Comparison of ENCODE assay signal across 9 cellular contexts in genomic region chr6:31122803-31123706, GRCh38. TPM values are rescaled to one million over a fixed set of nuclear protein-coding genes. Genes with fewer than 3 reads are reported as not detected.
A peak's percentile ranks its signal among the peaks of the same experiment; 100 is the strongest.
DNase-seq lines count a peak whose midpoint lies in the region; ATAC-seq, FAIRE-seq and TF ChIP-seq lines count a peak whose summit lies in the region.
"Had no signal": no experiment of that assay in that cellular context is flagged by ENCODE, and none has a peak within 500 bp of the region (broad histone marks: within the 10 kb centered on the region; RNA-seq: fewer than 3 reads in every experiment).

No MANE protein-coding gene starts in this region.

- POLR2A ChIA-PET in HEK293 (lab: Yijun Ruan, JAX) (no interaction called here), GM12878 (lab: Charles Lee) (no interaction called here)

- no peak overlapping the region for H3K4me3 ChIP-seq in HEK293 (ENCODE audit: low read depth, low read length)
- no peak overlapping the region for H3K4me3 ChIP-seq in GM12878
- H3K4me3 ChIP-seq in skin epidermis: no peak overlapping the region
- no peak overlapping the region for H3K4me3 ChIP-seq in lower leg skin (ENCODE audit: low read depth, poor library complexity, severe bottlenecking)

- H3K36me3 ChIP-seq in HEK293 (ENCODE audit: control insufficient read depth in 2 of 2, insufficient read depth in 1 of 2, low read length in 2 of 2): no peaks in the 10 kb centered on the region
- H3K36me3 ChIP-seq in GM12878 (ENCODE audit: control insufficient read depth in 2 of 2, insufficient read depth in 2 of 2, low read length in 1 of 2): no peaks in the 10 kb centered on the region

- SMC1A ChIA-PET in GM12878 (lab: Charles Lee; ENCODE audit: uncharacterized antibody, unreplicated experiment): no interaction called here

- TF ChIP-seq EP300 in GM12878 (IDR thresholded peaks at IDR 0.05; ENCODE audit: borderline replicate concordance in 1 of 2, control insufficient read depth in 1 of 2, low read depth in 2 of 2, low read length in 2 of 2): no peak

- intact Hi-C loops in GM12878 (cut with micrococcal nuclease; ENCODE audit: unreplicated experiment) (no loop called here), lower leg skin (cut with DNase I; ENCODE audit: low total_unique reads) (no loop called here)

- no peaks in the 10 kb centered on the region for H3K9me3 ChIP-seq in HEK293 (ENCODE audit: control insufficient read depth, insufficient read depth, low read depth, low read length)
- H3K9me3 ChIP-seq in GM12878 (replicated peaks; ENCODE audit: control insufficient read depth, insufficient read depth, low read length): no peaks in the 10 kb centered on the region

- no peak overlapping the region for H2AFZ ChIP-seq in GM12878 (ENCODE audit: control insufficient read depth, low read depth, low read length)

- H3K27me3 ChIP-seq in GM12878 (replicated peaks in 1 of 2; ENCODE audit: control insufficient read depth in 2 of 2, insufficient read depth in 2 of 2, low read length in 1 of 2): peaks cover 2 to 3% of the 10 kb centered on the region in 2 experiments; a peak in 3 of 4 replicates

- no peak for TF ChIP-seq POLR2A in GM12878 (IDR thresholded peaks at IDR 0.05; ENCODE audit: low read depth, low read length)
- TF ChIP-seq POLR2A in lower leg skin (IDR thresholded peaks at IDR 0.05): no peak

- WGBS in GM12878 (ENCODE audit: insufficient coverage, insufficient replicate concordance, low lambda C conversion rate, missing lambda C conversion rate): 21% methylated on average over 16 of the region's 16 CpGs
- 40 to 49% methylated on average over 16 of the region's 16 CpGs for WGBS in lower leg skin, 2 donors

- DNase-seq in GM12878 (ENCODE audit: low read depth, low spot score): no peak
- peak in 35 of 51 donors; percentile 4 to 71 (median 37) for DNase-seq in hypothalamus (lab: John Stamatoyannopoulos, UW)
- no peak for DNase-seq in lower leg skin (ENCODE audit: low spot score in 2 of 2)
- DNase-seq: NCI-H1092 had no signal

- ATAC-seq in GM12878 (peak; percentile 14; the same call in 1 of the 3 replicates), GM19324 (IDR thresholded peaks at IDR 0.05; ENCODE audit: low FRiP score, unreplicated experiment) (no peak), GM18867 (IDR thresholded peaks at IDR 0.05; ENCODE audit: unreplicated experiment) (no peak), HG03342 (IDR thresholded peaks at IDR 0.05; ENCODE audit: unreplicated experiment) (no peak)

- H3K79me2 ChIP-seq in GM12878 (ENCODE audit: control insufficient read depth, insufficient read depth, low read length): no peaks in the 10 kb centered on the region

- no peak overlapping the region for H3K27ac ChIP-seq in HEK293 (ENCODE audit: extremely low read depth, low read depth, low read length)
- H3K27ac ChIP-seq in GM12878 (ENCODE audit: control insufficient read depth, insufficient read depth): no peak overlapping the region
- H3K27ac ChIP-seq in skin epidermis: peak overlapping the region in 13 of 21 experiments; percentile 4 to 69 (median 45)

- TF ChIP-seq CTCF in HEK293 (tag by site-specific recombination; IDR thresholded peaks at IDR 0.05) (no peak), GM12878 (IDR thresholded peaks at IDR 0.05 in 2 of 3, conservative IDR thresholded peaks at IDR 0.05 in 1 of 3; ENCODE audit: control insufficient read depth in 2 of 3, extremely low read depth in 1 of 3, insufficient read depth in 1 of 3, low read depth in 3 of 3, low read length in 3 of 3) (no peak), lower leg skin (IDR thresholded peaks at IDR 0.05) (no peak)

- RAD21 ChIA-PET in GM12878 (lab: Charles Lee; ENCODE audit: unreplicated experiment): no interaction called here

- no peaks in the 10 kb centered on the region for H4K20me1 ChIP-seq in GM12878 (ENCODE audit: control insufficient read depth, insufficient read depth)

- no peak for FAIRE-seq in GM12878 (lab: Jason Lieb, UNC)

- CTCF ChIA-PET in HEK293 (lab: Yijun Ruan, JAX): interaction anchor here (1.0 to 11.3 kb wide), 3 partner anchors 36 to 244 kb away, joined by 3 to 100 read pairs (median 11); no protein-coding TSS in a partner anchor
- CTCF ChIA-PET in GM12878 (lab: Yijun Ruan, JAX): no interaction called here

- no TSS peak for BruUV-seq in GM12878 (replicated peaks; lab: Mats Ljungman, UMichigan)

- in situ Hi-C loops in GM12878 (cut with MboI): no loop called here

- peaks cover 10% of the 10 kb centered on the region for H3K4me1 ChIP-seq in HEK293 (ENCODE audit: control insufficient read depth, insufficient read depth, low read length)
- no peaks in the 10 kb centered on the region; the same call in 1 of the 2 replicates for H3K4me1 ChIP-seq in GM12878 (ENCODE audit: control insufficient read depth, insufficient read depth, low read length)

- no peak overlapping the region for H3K9ac ChIP-seq in GM12878 (ENCODE audit: control insufficient read depth, insufficient read depth, low read length)

- no peak for TF ChIP-seq RAD21 in GM12878 (IDR thresholded peaks at IDR 0.05; ENCODE audit: insufficient read depth, low read depth, low read length)

- H3K4me2 ChIP-seq in GM12878 (ENCODE audit: control insufficient read depth, insufficient read depth): no peak overlapping the region

RNA-seq across cellular contexts. Expression of gene CDSN, which starts 2.8 kb away (rescaled TPM):
- not detected in 2 replicates for total RNA-seq in GM12878 (2013; cell fraction: nucleolus; rRNA removed)
- total RNA-seq in GM12878 (2014; rRNA removed) (not detected in 2 replicates), GM12878 (2014; rRNA removed; fragmentation: Illumina TruSeq; extraction: Trizol) (not detected in 2 replicates), GM12878 (2021) (not detected in 2 replicates), lower leg skin (1,000 to 10,000 TPM in 1 of 4 donors, 100 to 1,000 TPM in 3; 480 to 1,164 (median 686) TPM)
- polyA plus RNA-seq in GM12878 (2011; ENCODE audit: low read depth): not detected
- polyA plus RNA-seq in GM12878 (2011; rRNA removed) (not detected in 2 replicates), GM12878 (2014; fragmentation: Illumina TruSeq; extraction: Trizol) (0.01 TPM in 1 of 2 replicates, not detected in the other), GM12878 (2014; fragmentation: Nextera tagmentation; extraction: Ambion mirVana) (not detected), GM12878 (2014; rRNA removed) (not detected in 2 replicates), GM12878 (2016; fragmentation: Nextera tagmentation; extraction: Ambion mirVana) (not detected)
- not detected in 2 replicates for polyA plus RNA-seq in GM12878 (2011; cell fraction: cytosol; rRNA removed)
- polyA plus RNA-seq in GM12878 (2011; cell fraction: nucleus; rRNA removed): not detected in 2 replicates
- polyA plus RNA-seq in GM12878 (2012): not detected in 2 replicates
- not detected in 2 replicates for polyA minus RNA-seq in GM12878 (2011; rRNA and poly(A)+ RNA removed)
- not detected in 2 replicates for polyA minus RNA-seq in GM12878 (2011; cell fraction: cytosol; rRNA and poly(A)+ RNA removed)
- not detected in 2 replicates for polyA minus RNA-seq in GM12878 (2011; cell fraction: nucleus; rRNA and poly(A)+ RNA removed)

RNA-seq across cellular contexts. Expression of gene PSORS1C1, which starts 8.5 kb away (rescaled TPM):
- total RNA-seq in GM12878 (2013; cell fraction: nucleolus; rRNA removed): not detected in 2 replicates
- not detected in 2 replicates for total RNA-seq in GM12878 (2014; rRNA removed)
- not detected in 2 replicates for total RNA-seq in GM12878 (2014; rRNA removed; fragmentation: Illumina TruSeq; extraction: Trizol)
- 0.64 TPM in 1 of 2 replicates, not detected in the other for total RNA-seq in GM12878 (2021)
- 1.9 TPM for polyA plus RNA-seq in GM12878 (2011; ENCODE audit: low read depth)
- 0.10 and 0.15 TPM in 2 replicates for polyA plus RNA-seq in GM12878 (2011; rRNA removed)
- polyA plus RNA-seq in GM12878 (2011; cell fraction: cytosol; rRNA removed): 0.22 TPM in 1 of 2 replicates, not detected in the other
- polyA plus RNA-seq in GM12878 (2011; cell fraction: nucleus; rRNA removed): 0.44 and 0.87 TPM in 2 replicates
- 0.28 TPM in 1 of 2 replicates, not detected in the other for polyA plus RNA-seq in GM12878 (2012)
- 0.57 TPM in 1 of 2 replicates, not detected in the other for polyA plus RNA-seq in GM12878 (2014; fragmentation: Illumina TruSeq; extraction: Trizol)
- polyA plus RNA-seq in GM12878 (2014; fragmentation: Nextera tagmentation; extraction: Ambion mirVana): under 1 TPM; 0.13 to 0.20 TPM
- not detected in 2 replicates for polyA plus RNA-seq in GM12878 (2014; rRNA removed)
- polyA plus RNA-seq in GM12878 (2016; fragmentation: Nextera tagmentation; extraction: Ambion mirVana): under 1 TPM in 1 of 2 experiments, not detected in 1; 1.00 TPM
- not detected in 2 replicates for polyA minus RNA-seq in GM12878 (2011; rRNA and poly(A)+ RNA removed)
- polyA minus RNA-seq in GM12878 (2011; cell fraction: cytosol; rRNA and poly(A)+ RNA removed): not detected in 2 replicates
- polyA minus RNA-seq in GM12878 (2011; cell fraction: nucleus; rRNA and poly(A)+ RNA removed): 0.36 and 0.77 TPM in 2 replicates
- 10 to 100 TPM in 1 of 4 donors, 1 to 10 TPM in 3; 1.8 to 21.4 (median 6.2) TPM for total RNA-seq in lower leg skin

RNA-seq across cellular contexts. Expression of gene C6orf15, which starts 10.7 kb away (rescaled TPM):
- total RNA-seq in GM12878 (2013; cell fraction: nucleolus; rRNA removed): not detected in 2 replicates
- total RNA-seq in GM12878 (2014; rRNA removed) (not detected in 2 replicates), GM12878 (2014; rRNA removed; fragmentation: Illumina TruSeq; extraction: Trizol) (not detected in 2 replicates), GM12878 (2021) (not detected in 2 replicates), lower leg skin (10 to 100 TPM in 3 of 4 donors, 1 to 10 TPM in 1; 7.5 to 20.2 (median 15.2) TPM)
- polyA plus RNA-seq in GM12878 (2011; ENCODE audit: low read depth): not detected
- polyA plus RNA-seq in GM12878 (2011; rRNA removed) (not detected in 2 replicates), GM12878 (2014; fragmentation: Illumina TruSeq; extraction: Trizol) (not detected in 2 replicates), GM12878 (2014; fragmentation: Nextera tagmentation; extraction: Ambion mirVana) (not detected), GM12878 (2014; rRNA removed) (not detected in 2 replicates), GM12878 (2016; fragmentation: Nextera tagmentation; extraction: Ambion mirVana) (not detected)
- not detected in 2 replicates for polyA plus RNA-seq in GM12878 (2011; cell fraction: cytosol; rRNA removed)
- not detected in 2 replicates for polyA plus RNA-seq in GM12878 (2011; cell fraction: nucleus; rRNA removed)
- not detected in 2 replicates for polyA plus RNA-seq in GM12878 (2012)
- polyA minus RNA-seq in GM12878 (2011; rRNA and poly(A)+ RNA removed): not detected in 2 replicates
- not detected in 2 replicates for polyA minus RNA-seq in GM12878 (2011; cell fraction: cytosol; rRNA and poly(A)+ RNA removed)
- not detected in 2 replicates for polyA minus RNA-seq in GM12878 (2011; cell fraction: nucleus; rRNA and poly(A)+ RNA removed)

RNA-seq across cellular contexts. Expression of gene PSORS1C2, which starts 15.8 kb away (rescaled TPM):
- not detected in 2 replicates for total RNA-seq in GM12878 (2013; cell fraction: nucleolus; rRNA removed)
- total RNA-seq in GM12878 (2014; rRNA removed): not detected in 2 replicates
- total RNA-seq in GM12878 (2014; rRNA removed; fragmentation: Illumina TruSeq; extraction: Trizol): not detected in 2 replicates
- total RNA-seq in GM12878 (2021): not detected in 2 replicates
- polyA plus RNA-seq in GM12878 (2011; ENCODE audit: low read depth): not detected
- polyA plus RNA-seq in GM12878 (2011; rRNA removed): not detected in 2 replicates
- polyA plus RNA-seq in GM12878 (2011; cell fraction: cytosol; rRNA removed): not detected in 2 replicates
- polyA plus RNA-seq in GM12878 (2011; cell fraction: nucleus; rRNA removed): not detected in 2 replicates
- not detected in 2 replicates for polyA plus RNA-seq in GM12878 (2012)
- not detected in 2 replicates for polyA plus RNA-seq in GM12878 (2014; fragmentation: Illumina TruSeq; extraction: Trizol)
- polyA plus RNA-seq in GM12878 (2014; fragmentation: Nextera tagmentation; extraction: Ambion mirVana): not detected
- polyA plus RNA-seq in GM12878 (2014; rRNA removed): not detected in 2 replicates
- polyA plus RNA-seq in GM12878 (2016; fragmentation: Nextera tagmentation; extraction: Ambion mirVana): not detected
- polyA minus RNA-seq in GM12878 (2011; rRNA and poly(A)+ RNA removed): not detected in 2 replicates
- polyA minus RNA-seq in GM12878 (2011; cell fraction: cytosol; rRNA and poly(A)+ RNA removed): not detected in 2 replicates
- not detected in 2 replicates for polyA minus RNA-seq in GM12878 (2011; cell fraction: nucleus; rRNA and poly(A)+ RNA removed)
- 10 to 100 TPM; 34.8 to 55.5 (median 44.1) TPM for total RNA-seq in lower leg skin

RNA-seq across cellular contexts. Expression of gene CCHCR1, which starts 34.5 kb away (rescaled TPM):
- 36.3 and 37.0 TPM in 2 replicates for total RNA-seq in GM12878 (2013; cell fraction: nucleolus; rRNA removed)
- total RNA-seq in GM12878 (2014; rRNA removed) (26.7 and 30.2 TPM in 2 replicates), GM12878 (2014; rRNA removed; fragmentation: Illumina TruSeq; extraction: Trizol) (19.1 and 24.2 TPM in 2 replicates), GM12878 (2021) (35.0 and 36.8 TPM in 2 replicates), lower leg skin (10 to 100 TPM; 13.1 to 34.1 (median 21.7) TPM)
- polyA plus RNA-seq in GM12878 (2011; ENCODE audit: low read depth): 14.4 TPM
- polyA plus RNA-seq in GM12878 (2011; rRNA removed) (9.4 and 15.3 TPM in 2 replicates), GM12878 (2014; fragmentation: Illumina TruSeq; extraction: Trizol) (21.7 and 22.6 TPM in 2 replicates), GM12878 (2014; fragmentation: Nextera tagmentation; extraction: Ambion mirVana) (1 to 10 TPM; 1.0 to 1.4 TPM), GM12878 (2014; rRNA removed) (34.9 and 35.2 TPM in 2 replicates), GM12878 (2016; fragmentation: Nextera tagmentation; extraction: Ambion mirVana) (10 to 100 TPM; 31.4 to 34.5 TPM)
- polyA plus RNA-seq in GM12878 (2011; cell fraction: cytosol; rRNA removed): 14.0 and 18.4 TPM in 2 replicates
- polyA plus RNA-seq in GM12878 (2011; cell fraction: nucleus; rRNA removed): 54.6 and 62.6 TPM in 2 replicates
- polyA plus RNA-seq in GM12878 (2012): 24.4 and 26.6 TPM in 2 replicates
- polyA minus RNA-seq in GM12878 (2011; rRNA and poly(A)+ RNA removed): 10.6 and 18.5 TPM in 2 replicates
- polyA minus RNA-seq in GM12878 (2011; cell fraction: cytosol; rRNA and poly(A)+ RNA removed): 5.0 and 5.2 TPM in 2 replicates
- 14.1 and 23.8 TPM in 2 replicates for polyA minus RNA-seq in GM12878 (2011; cell fraction: nucleus; rRNA and poly(A)+ RNA removed)

Comparison
In these comparisons a context has a peak if more than half of its experiments do, and no peak if none do; other contexts are left out.
1. H3K27ac ChIP-seq: peak in skin epidermis (13 of 21); none in HEK293 (single experiment) and GM12878 (single experiment).
2. DNase-seq: peak in hypothalamus (35 of 51); none in GM12878 (single experiment) and lower leg skin (0 of 2).
3. RNA of gene CDSN, which starts 2.8 kb away (total RNA-seq): 480 to 1,164 TPM in lower leg skin; not detected in GM12878; every median in the first group is over 100 times any median in the second.
4. RNA of gene C6orf15, which starts 10.7 kb away (total RNA-seq): 7.5 to 20.2 TPM in lower leg skin; not detected in GM12878; every median in the first group is over 4 times any median in the second.
5. Of the 9 proteins assayed by ChIP-seq in both HEK293 and GM12878: peak only in HEK293: BCL11A; only in GM12878: none; in both: none; in neither: 8.